Comparison of ENCODE assay signal across 13 cellular contexts in the genomic region with DNA sequence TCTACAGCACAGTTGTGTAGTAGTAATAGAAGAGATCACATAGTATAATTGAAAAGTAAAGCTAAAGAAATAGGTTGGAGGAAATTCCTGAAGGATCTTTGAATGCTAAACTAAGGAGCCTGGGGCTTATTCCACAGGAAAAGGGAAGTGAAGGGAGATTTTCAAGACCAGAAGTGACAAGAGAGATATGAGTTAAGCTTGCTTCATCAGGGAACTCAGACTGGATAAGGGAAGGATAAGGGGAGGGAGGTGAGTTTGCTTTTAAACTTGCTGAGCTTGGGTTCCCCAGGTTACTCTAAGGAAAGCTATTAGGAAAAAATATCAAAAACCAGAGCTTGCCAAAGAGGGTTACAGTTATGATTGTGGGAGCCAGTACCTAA.
DNase-seq lines count a peak whose midpoint lies in the region; ATAC-seq lines count a peak whose summit lies in the region.
"Had no signal": no experiment of that assay in that cellular context is flagged by ENCODE, and none has a peak within 500 bp of the region (broad histone marks: within the 10 kb centered on the region; RNA-seq: fewer than 3 reads in every experiment).

No MANE protein-coding gene starts in this region.

- peak overlapping the region; percentile 29 for H3K27ac ChIP-seq in CD8-positive, alpha-beta memory T cell (ENCODE audit: low read depth, low read length)
- H3K27ac ChIP-seq: adrenal gland, SK-N-MC had no signal

- H3K27me3 Mint-ChIP-seq in CD8-positive, alpha-beta memory T cell, result peaks cover 5 to 23% of the 10 kb centered on the region in 2 donors
- peaks cover 3% of the 10 kb centered on the region for H3K27me3 Mint-ChIP-seq in activated T-cell treated with anti-CD3 and anti-CD28 coated beads, Interleukin-2, amount 50 U/mL, for 72 hours (ENCODE audit: low read depth)

- no peak for DNase-seq in CD8-positive, alpha-beta memory T cell
- DNase-seq in OCI-M1 (lab: John Stamatoyannopoulos, UW) (peak; percentile 42), left lobe of liver (ENCODE audit: low spot score) (no peak), cortex of kidney (lab: John Stamatoyannopoulos, UW) (no peak), ureter (ENCODE audit: low spot score) (no peak)
- DNase-seq in activated T-cell treated with anti-CD3 and anti-CD28 coated beads, Interleukin-2, amount 50 U/mL, for 72 hours, result no peak
- DNase-seq: adrenal gland, heart left ventricle, NCI-H1417 treated with DMSO at 0.1 percent for 48 hours, tibial artery had no signal

- H3K9me3 Mint-ChIP-seq in CD8-positive, alpha-beta memory T cell, result no peaks in the 10 kb centered on the region
- no peaks in the 10 kb centered on the region for H3K9me3 Mint-ChIP-seq in activated T-cell treated with anti-CD3 and anti-CD28 coated beads, Interleukin-2, amount 50 U/mL, for 72 hours
- H3K9me3 Mint-ChIP-seq: IgD-negative memory B cell had no signal

- peak overlapping the region in 2 of 8 donors; percentile 0 to 44 for H3K27ac Mint-ChIP-seq in CD8-positive, alpha-beta memory T cell
- H3K27ac Mint-ChIP-seq in activated T-cell treated with anti-CD3 and anti-CD28 coated beads, Interleukin-2, amount 50 U/mL, for 72 hours, result no peak overlapping the region
- H3K27ac Mint-ChIP-seq: IgD-negative memory B cell had no signal

- POLR2A ChIA-PET in CD8-positive, alpha-beta memory T cell (lab: Charles Lee), result no interaction called here

- H3K36me3 ChIP-seq in CD8-positive, alpha-beta memory T cell (ENCODE audit: insufficient read depth, low read length), result no peaks in the 10 kb centered on the region
- H3K36me3 ChIP-seq: adrenal gland, tibial artery had no signal

- H3K36me3 Mint-ChIP-seq in CD8-positive, alpha-beta memory T cell, result no peaks in the 10 kb centered on the region
- no peaks in the 10 kb centered on the region for H3K36me3 Mint-ChIP-seq in activated T-cell treated with anti-CD3 and anti-CD28 coated beads, Interleukin-2, amount 50 U/mL, for 72 hours (ENCODE audit: insufficient read depth in 2 of 2)

- H3K4me1 Mint-ChIP-seq in CD8-positive, alpha-beta memory T cell, result peaks cover 7 to 10% (median 9%) of the 10 kb centered on the region in 3 donors
- peaks cover 8% of the 10 kb centered on the region for H3K4me1 Mint-ChIP-seq in activated T-cell treated with anti-CD3 and anti-CD28 coated beads, Interleukin-2, amount 50 U/mL, for 72 hours (ENCODE audit: low read depth)

- no peaks in the 10 kb centered on the region for H3K27me3 ChIP-seq in CD8-positive, alpha-beta memory T cell (ENCODE audit: insufficient read depth, low read length, poor library complexity, severe bottlenecking)
- H3K27me3 ChIP-seq: adrenal gland, heart left ventricle, tibial artery had no signal

- no peak overlapping the region for H3K4me3 Mint-ChIP-seq in CD8-positive, alpha-beta memory T cell
- H3K4me3 Mint-ChIP-seq in activated T-cell treated with anti-CD3 and anti-CD28 coated beads, Interleukin-2, amount 50 U/mL, for 72 hours, result no peak overlapping the region

- ATAC-seq in GM19025 (IDR thresholded peaks at IDR 0.05; ENCODE audit: low read depth, unreplicated experiment), result peak; percentile 10
- ATAC-seq in left lobe of liver, result peak; percentile 13
- no peak for ATAC-seq in activated T-cell treated with anti-CD3 and anti-CD28 coated beads, Interleukin-2, amount 50 U/mL, for 72 hours (replicated peaks in 1 of 2)

- H3K4me1 ChIP-seq in CD8-positive, alpha-beta memory T cell (ENCODE audit: insufficient read depth, low read length), result peaks cover 4% of the 10 kb centered on the region
- H3K4me1 ChIP-seq: adrenal gland had no signal

- H3K9me3 ChIP-seq in CD8-positive, alpha-beta memory T cell (ENCODE audit: low read length), result no peaks in the 10 kb centered on the region
- H3K9me3 ChIP-seq: adrenal gland, heart left ventricle, tibial artery had no signal

- CTCF ChIA-PET in CD8-positive, alpha-beta memory T cell (lab: Charles Lee), result no interaction called here

- H3K4me3 ChIP-seq in CD8-positive, alpha-beta memory T cell (ENCODE audit: low read length), result no peak overlapping the region
- H3K4me3 ChIP-seq: adrenal gland, heart left ventricle, SK-N-MC, tibial artery had no signal

Comparison
In these comparisons a context has a peak if more than half of its experiments do, and no peak if none do; other contexts are left out.
1. ATAC-seq: peak in GM19025 (single experiment) and left lobe of liver (single experiment); none in activated T-cell treated with anti-CD3 and anti-CD28 coated beads, Interleukin-2, amount 50 U/mL, for 72 hours (0 of 2).